In the genomic region with DNA sequence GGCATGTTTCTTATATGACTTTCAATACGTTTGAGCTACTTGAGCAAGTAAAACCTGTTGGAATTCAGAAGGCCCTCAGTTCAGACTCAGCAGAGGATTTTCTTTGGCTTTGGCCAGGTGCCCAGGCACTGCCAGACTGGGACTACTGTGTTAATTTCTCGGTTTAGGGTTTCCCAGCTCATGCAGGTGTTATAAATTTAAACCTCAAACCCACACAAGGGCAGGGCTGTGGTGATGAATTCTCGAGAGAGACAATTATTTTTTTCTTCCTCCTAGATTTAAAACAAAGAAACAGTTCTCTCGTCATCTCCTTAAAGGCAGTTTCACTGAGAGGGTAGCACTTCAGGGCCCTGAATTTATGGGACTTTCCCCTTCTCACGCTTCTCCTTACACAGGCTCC, we compare ENCODE assay signal across 14 cellular contexts.
A peak's percentile ranks its signal among the peaks of the same experiment; 100 is the strongest.
DNase-seq lines count a peak whose midpoint lies in the region; ATAC-seq, FAIRE-seq and TF ChIP-seq lines count a peak whose summit lies in the region.
"Had no signal": no experiment of that assay in that cellular context is flagged by ENCODE, and none has a peak within 500 bp of the region (broad histone marks: within the 10 kb centered on the region; RNA-seq: fewer than 3 reads in every experiment).

No MANE protein-coding gene starts in this region.

- 76% methylated on average over 5 of the region's 5 CpGs for WGBS in suprapubic skin

- no peak for TF ChIP-seq POLR2A in suprapubic skin (IDR thresholded peaks at IDR 0.05)

- no peak overlapping the region for H3K4me3 ChIP-seq in right atrium auricular region
- H3K4me3 ChIP-seq in astrocyte (ENCODE audit: insufficient read depth, low read depth, low read length), result no peak overlapping the region
- H3K4me3 ChIP-seq in osteoblast (ENCODE audit: insufficient read depth, low read length), result no peak overlapping the region
- H3K4me3 ChIP-seq in suprapubic skin, result no peak overlapping the region
- H3K4me3 ChIP-seq: upper lobe of right lung had no signal

- H4K20me1 ChIP-seq in astrocyte (ENCODE audit: insufficient read depth, low read length) (no peaks in the 10 kb centered on the region), osteoblast (ENCODE audit: insufficient read depth, low read length) (no peaks in the 10 kb centered on the region)

- H3K4me1 ChIP-seq in right atrium auricular region (peaks cover 0 to 55% of the 10 kb centered on the region in 2 donors), astrocyte (ENCODE audit: insufficient read depth, low read length) (no peaks in the 10 kb centered on the region), osteoblast (ENCODE audit: insufficient read depth, low read length) (peaks cover 14% of the 10 kb centered on the region), suprapubic skin (peaks cover 15% of the 10 kb centered on the region)

- intact Hi-C loops in Right ventricle myocardium inferior (cut with DNase I), result loop anchor here (5.0 to 10.0 kb wide), 5 partner anchors 225 to 562 kb away; no protein-coding TSS in a partner anchor

- no peaks in the 10 kb centered on the region for H3K9me3 ChIP-seq in right atrium auricular region
- no peaks in the 10 kb centered on the region for H3K9me3 ChIP-seq in astrocyte (ENCODE audit: insufficient read depth, low read depth, low read length)
- no peaks in the 10 kb centered on the region for H3K9me3 ChIP-seq in osteoblast (ENCODE audit: low read depth, low read length)
- H3K9me3 ChIP-seq in suprapubic skin, result no peaks in the 10 kb centered on the region
- H3K9me3 ChIP-seq: upper lobe of right lung had no signal

- H3K79me2 ChIP-seq in astrocyte (ENCODE audit: insufficient read depth, low read length) (no peaks in the 10 kb centered on the region), osteoblast (ENCODE audit: insufficient read depth, low read length) (no peaks in the 10 kb centered on the region)

- no peaks in the 10 kb centered on the region for H3K9me3 Mint-ChIP-seq in astrocyte (ENCODE audit: unreplicated experiment)

- no peak overlapping the region for H2AFZ ChIP-seq in astrocyte (ENCODE audit: low read depth, low read length)
- H2AFZ ChIP-seq in osteoblast (ENCODE audit: low read length), result no peak overlapping the region

- peak overlapping the region; percentile 57 to 93 for H3K27ac ChIP-seq in right atrium auricular region
- no peak overlapping the region for H3K27ac ChIP-seq in astrocyte (ENCODE audit: low read depth, low read length)
- H3K27ac ChIP-seq in osteoblast (ENCODE audit: low read depth, low read length), result no peak overlapping the region
- no peak overlapping the region for H3K27ac ChIP-seq in suprapubic skin
- H3K27ac ChIP-seq: upper lobe of right lung had no signal

- H3K27ac Mint-ChIP-seq in astrocyte (ENCODE audit: unreplicated experiment), result no peak overlapping the region

- no peak for TF ChIP-seq EP300 in suprapubic skin (IDR thresholded peaks at IDR 0.05)

- no peak overlapping the region for H3K9ac ChIP-seq in astrocyte (ENCODE audit: low read length)

- H3K4me2 ChIP-seq in astrocyte (ENCODE audit: low read length) (no peak overlapping the region), osteoblast (ENCODE audit: insufficient read depth, low read length) (no peak overlapping the region)

- H3K27me3 ChIP-seq in right atrium auricular region (no peaks in the 10 kb centered on the region), astrocyte (ENCODE audit: insufficient read depth, low read length) (no peaks in the 10 kb centered on the region), osteoblast (ENCODE audit: insufficient read depth, low read length) (no peaks in the 10 kb centered on the region), suprapubic skin (no peaks in the 10 kb centered on the region)
- H3K27me3 ChIP-seq: upper lobe of right lung had no signal

- H3K36me3 ChIP-seq in right atrium auricular region (no peaks in the 10 kb centered on the region), astrocyte (ENCODE audit: insufficient read depth, low read length) (no peaks in the 10 kb centered on the region), osteoblast (ENCODE audit: insufficient read depth, low read length) (no peaks in the 10 kb centered on the region), suprapubic skin (no peaks in the 10 kb centered on the region)
- H3K36me3 ChIP-seq: upper lobe of right lung had no signal

- ATAC-seq in Right ventricle myocardium inferior (no peak), HG03066 (IDR thresholded peaks at IDR 0.05; ENCODE audit: low read depth, unreplicated experiment) (peak; percentile 43), HG02885 (IDR thresholded peaks at IDR 0.05; ENCODE audit: poor library complexity, unreplicated experiment) (no peak)
- ATAC-seq: left colon, upper lobe of right lung had no signal

- no peak for DNase-seq in right atrium auricular region (ENCODE audit: low spot score)
- no peak for DNase-seq in Right ventricle myocardium inferior (ENCODE audit: missing footprints)
- peak; percentile 45 for DNase-seq in astrocyte (ENCODE audit: low read depth)
- DNase-seq in urothelium cell line (ENCODE audit: low spot score), result peak; percentile 33
- no peak for DNase-seq in osteoblast (ENCODE audit: insufficient read length, low spot score, missing footprints)
- no peak for DNase-seq in suprapubic skin (ENCODE audit: low spot score in 2 of 2)
- DNase-seq: activated CD8-positive, alpha-beta memory T cell treated with anti-CD3 and anti-CD28 coated beads, Interleukin-2, amount 50 U/mL, for 48 hours; H7; left colon; NCI-H226; small intestine; upper lobe of right lung had no signal

- H3K27me3 Mint-ChIP-seq in astrocyte (ENCODE audit: low read depth, unreplicated experiment), result peaks cover 3% of the 10 kb centered on the region

- no peaks in the 10 kb centered on the region for H3K36me3 Mint-ChIP-seq in astrocyte (ENCODE audit: low read depth, unreplicated experiment)

- no peak for FAIRE-seq in astrocyte (lab: Jason Lieb, UNC)
- FAIRE-seq in urothelium cell line (lab: Jason Lieb, UNC), result no peak
- FAIRE-seq: small intestine had no signal

- no peak overlapping the region for H3K4me3 Mint-ChIP-seq in astrocyte (ENCODE audit: unreplicated experiment)

- TF ChIP-seq CTCF in right atrium auricular region (IDR thresholded peaks at IDR 0.05), result no peak
- no peak for TF ChIP-seq CTCF in astrocyte (IDR thresholded peaks at IDR 0.05; ENCODE audit: insufficient read depth, low read depth, low read length)
- TF ChIP-seq CTCF in osteoblast (IDR thresholded peaks at IDR 0.05; ENCODE audit: extremely low read depth, low read depth, low read length), result no peak
- no peak for TF ChIP-seq CTCF in suprapubic skin (IDR thresholded peaks at IDR 0.05)

- H3K4me1 Mint-ChIP-seq in astrocyte (ENCODE audit: low read depth, unreplicated experiment), result peaks cover 2% of the 10 kb centered on the region

Comparison
In these comparisons a context has a peak if more than half of its experiments do, and no peak if none do; other contexts are left out.
1. DNase-seq: peak in astrocyte (single experiment) and urothelium cell line (single experiment); none in right atrium auricular region (single experiment), Right ventricle myocardium inferior (single experiment), osteoblast (single experiment) and suprapubic skin (0 of 2).
2. H3K27ac ChIP-seq: peak in right atrium auricular region (2 of 2); none in astrocyte (single experiment), osteoblast (single experiment) and suprapubic skin (single experiment).